31 cellular contexts compared by ENCODE assay signal in genomic region chr7:111732923-111733322, GRCh38.
"Had no signal": no experiment of that assay in that cellular context is flagged by ENCODE, and none has a peak within 500 bp of the region (broad histone marks: within the 10 kb centered on the region; RNA-seq: fewer than 3 reads in every experiment).

No MANE protein-coding gene starts in this region.

- H2AFZ ChIP-seq: neural progenitor cell, parathyroid adenoma had no signal

- H3K4me1 Mint-ChIP-seq: activated CD4-positive, alpha-beta T cell treated with anti-CD3 and anti-CD28 coated beads, Interleukin-2, amount 10 ng/mL, durations not matched to agents 24 days and 14 days; activated naive CD4-positive, alpha-beta T cell treated with anti-CD3 and anti-CD28 coated beads, Interleukin-2, amount 10 ng/mL, durations not matched to agents 7 days and 5 days; activated naive CD8-positive, alpha-beta T cell treated with anti-CD3 and anti-CD28 coated beads, Interleukin-2, amount 10 ng/mL, durations not matched to agents 7 days and 5 days; endodermal cell; immature natural killer cell; natural killer cell; neural progenitor cell; T-helper 17 cell had no signal

- H3K4me2 ChIP-seq: neural progenitor cell had no signal

- ATAC-seq: foreskin keratinocyte, heart left ventricle, left colon, natural killer cell, T-helper 17 cell had no signal

- H3K27ac Mint-ChIP-seq: activated CD4-positive, alpha-beta memory T cell treated with anti-CD3 and anti-CD28 coated beads for 36 hours; activated CD4-positive, alpha-beta T cell treated with anti-CD3 and anti-CD28 coated beads, Interleukin-2, amount 10 ng/mL, durations not matched to agents 24 days and 14 days; activated naive CD4-positive, alpha-beta T cell treated with anti-CD3 and anti-CD28 coated beads, Interleukin-2, amount 10 ng/mL, durations not matched to agents 7 days and 5 days; activated naive CD8-positive, alpha-beta T cell treated with anti-CD3 and anti-CD28 coated beads, Interleukin-2, amount 10 ng/mL, durations not matched to agents 7 days and 5 days; activated T-cell treated with anti-CD3 and anti-CD28 coated beads, Interleukin-2, amount 50 U/mL, for 24 hours; dendritic cell treated with granulocyte-macrophage colony-stimulating factor and Interleukin-4, amounts not matched to agents 40 ng/mL and 50 ng/mL, for 4 days; endodermal cell; immature natural killer cell; mesothelial cell of epicardium; natural killer cell; neural progenitor cell; stimulated activated naive CD8-positive, alpha-beta T cell treated with anti-CD3 and anti-CD28 coated beads, Interleukin-15, Interleukin-2, amounts not matched to agents 100 ng/mL and 50 ng/mL, for 24 hours; T-helper 17 cell; type B pancreatic cell had no signal

- H3K9me3 ChIP-seq: breast epithelium, heart left ventricle, right atrium auricular region, spleen, uterus had no signal

- H3K4me1 ChIP-seq: breast epithelium, foreskin keratinocyte, neural progenitor cell, parathyroid adenoma, spleen, uterus had no signal

- H3K79me2 ChIP-seq: parathyroid adenoma had no signal

- H3K9me3 Mint-ChIP-seq: activated CD4-positive, alpha-beta memory T cell treated with anti-CD3 and anti-CD28 coated beads for 36 hours; activated CD4-positive, alpha-beta T cell treated with anti-CD3 and anti-CD28 coated beads, Interleukin-2, amount 10 ng/mL, durations not matched to agents 24 days and 14 days; activated naive CD4-positive, alpha-beta T cell treated with anti-CD3 and anti-CD28 coated beads, Interleukin-2, amount 10 ng/mL, durations not matched to agents 7 days and 5 days; activated naive CD8-positive, alpha-beta T cell treated with anti-CD3 and anti-CD28 coated beads, Interleukin-2, amount 10 ng/mL, durations not matched to agents 7 days and 5 days; activated T-cell treated with anti-CD3 and anti-CD28 coated beads, Interleukin-2, amount 50 U/mL, for 24 hours; dendritic cell treated with granulocyte-macrophage colony-stimulating factor and Interleukin-4, amounts not matched to agents 40 ng/mL and 50 ng/mL, for 4 days; endodermal cell; immature natural killer cell; mesothelial cell of epicardium; natural killer cell; neural progenitor cell; stimulated activated naive CD8-positive, alpha-beta T cell treated with anti-CD3 and anti-CD28 coated beads, Interleukin-15, Interleukin-2, amounts not matched to agents 100 ng/mL and 50 ng/mL, for 24 hours; type B pancreatic cell had no signal

- DNase-seq: activated CD4-positive, alpha-beta memory T cell treated with anti-CD3 and anti-CD28 coated beads for 36 hours; activated CD4-positive, alpha-beta T cell treated with anti-CD3 and anti-CD28 coated beads, Interleukin-2, amount 10 ng/mL, durations not matched to agents 24 days and 14 days; activated CD4-positive, CD25-positive, alpha-beta regulatory T cell treated with anti-CD3 and anti-CD28 coated beads, Interleukin-2, amount 50 U/mL, for 72 hours; activated CD8-positive, alpha-beta memory T cell treated with anti-CD3 and anti-CD28 coated beads, Interleukin-2, amount 50 U/mL, for 48 hours; activated gamma-delta T cell; activated naive CD4-positive, alpha-beta T cell treated with anti-CD3 and anti-CD28 coated beads, Interleukin-2, amount 10 ng/mL, durations not matched to agents 7 days and 5 days; activated naive CD8-positive, alpha-beta T cell treated with anti-CD3 and anti-CD28 coated beads, Interleukin-2, amount 10 ng/mL, durations not matched to agents 7 days and 5 days; activated T-cell treated with anti-CD3 and anti-CD28 coated beads, Interleukin-2, amount 50 U/mL, for 24 hours; central memory CD4-positive, alpha-beta T cell; endodermal cell; foreskin keratinocyte; heart left ventricle; hypothalamus; immature natural killer cell; kidney; left colon; natural killer cell; occipital lobe; spleen; substantia nigra; T-helper 17 cell; T1000; uterus had no signal

- H3K27me3 Mint-ChIP-seq: activated CD4-positive, alpha-beta T cell treated with anti-CD3 and anti-CD28 coated beads, Interleukin-2, amount 10 ng/mL, durations not matched to agents 24 days and 14 days; activated naive CD8-positive, alpha-beta T cell treated with anti-CD3 and anti-CD28 coated beads, Interleukin-2, amount 10 ng/mL, durations not matched to agents 7 days and 5 days; dendritic cell treated with granulocyte-macrophage colony-stimulating factor and Interleukin-4, amounts not matched to agents 40 ng/mL and 50 ng/mL, for 4 days; type B pancreatic cell had no signal

- H3K27me3 ChIP-seq: breast epithelium, foreskin keratinocyte, heart left ventricle, neural progenitor cell, right atrium auricular region, uterus had no signal

- H3K4me3 Mint-ChIP-seq: activated CD4-positive, alpha-beta memory T cell treated with anti-CD3 and anti-CD28 coated beads for 36 hours; activated CD4-positive, alpha-beta T cell treated with anti-CD3 and anti-CD28 coated beads, Interleukin-2, amount 10 ng/mL, durations not matched to agents 24 days and 14 days; activated naive CD4-positive, alpha-beta T cell treated with anti-CD3 and anti-CD28 coated beads, Interleukin-2, amount 10 ng/mL, durations not matched to agents 7 days and 5 days; activated naive CD8-positive, alpha-beta T cell treated with anti-CD3 and anti-CD28 coated beads, Interleukin-2, amount 10 ng/mL, durations not matched to agents 7 days and 5 days; activated T-cell treated with anti-CD3 and anti-CD28 coated beads, Interleukin-2, amount 50 U/mL, for 24 hours; dendritic cell treated with granulocyte-macrophage colony-stimulating factor and Interleukin-4, amounts not matched to agents 40 ng/mL and 50 ng/mL, for 4 days; endodermal cell; immature natural killer cell; mesothelial cell of epicardium; natural killer cell; neural progenitor cell; stimulated activated naive CD8-positive, alpha-beta T cell treated with anti-CD3 and anti-CD28 coated beads, Interleukin-15, Interleukin-2, amounts not matched to agents 100 ng/mL and 50 ng/mL, for 24 hours; T-helper 17 cell; type B pancreatic cell had no signal

- H3K4me3 ChIP-seq: breast epithelium, heart left ventricle, neural progenitor cell, right atrium auricular region, spleen, uterus had no signal

- H3K27ac ChIP-seq: breast epithelium, foreskin keratinocyte, heart left ventricle, neural progenitor cell, parathyroid adenoma, right atrium auricular region, spleen, uterus had no signal

- H3K9ac ChIP-seq: neural progenitor cell, parathyroid adenoma had no signal

- H3K36me3 ChIP-seq: neural progenitor cell, uterus had no signal
